15 cellular contexts compared by ENCODE assay signal in genomic region chr7:47407821-47408674, GRCh38.
DNase-seq lines count a peak whose midpoint lies in the region; TF ChIP-seq lines count a peak whose summit lies in the region.
"Had no signal": no experiment of that assay in that cellular context is flagged by ENCODE, and none has a peak within 500 bp of the region (broad histone marks: within the 10 kb centered on the region; RNA-seq: fewer than 3 reads in every experiment).

No MANE protein-coding gene starts in this region.

- H3K27ac ChIP-seq in duodenal mucosa (ENCODE audit: low read depth, low read length), result peak overlapping the region; percentile 13
- H3K27ac ChIP-seq in ovary, result peak overlapping the region; percentile 25 to 75
- H3K27ac ChIP-seq in tibial nerve, result peak overlapping the region in 3 of 4 donors; percentile 9 to 77 (median 51)
- H3K27ac ChIP-seq: brain microvascular endothelial cell had no signal

- DNase-seq in NCI-H226, result peak; percentile 31
- DNase-seq in ovary, result peak in 4 of 5 donors; percentile 11 to 31 (median 22)
- DNase-seq in tibial nerve (ENCODE audit: low spot score in 2 of 2), result no peak
- DNase-seq in NCI-H748 (lab: John Stamatoyannopoulos, UW; ENCODE audit: unreplicated experiment), result no peak
- no peak for DNase-seq in activated CD4-positive, alpha-beta T cell treated with anti-CD3 and anti-CD28 coated beads, Interleukin-2, amount 50 U/mL, for 1 hour
- no peak for DNase-seq in activated CD4-positive, CD25-positive, alpha-beta regulatory T cell (lab: John Stamatoyannopoulos, UW)
- DNase-seq: brain microvascular endothelial cell; CD4-positive, alpha-beta memory T cell; DMS53; HFFc6; natural killer cell; NCI-H524 treated with DMSO at 0.1 percent for 48 hours; stimulated activated CD4-positive, alpha-beta T cell treated with anti-CD3 and anti-CD28 coated beads, Interleukin-2, amount 100 ng/mL, for 48 hours had no signal

- no peak for TF ChIP-seq POLR2A in ovary (IDR thresholded peaks at IDR 0.05)
- no peak for TF ChIP-seq POLR2A in tibial nerve (IDR thresholded peaks at IDR 0.05)

- no peaks in the 10 kb centered on the region for H3K9me3 ChIP-seq in duodenal mucosa (ENCODE audit: control insufficient read depth in 1 of 2, low read length in 2 of 2)
- no peaks in the 10 kb centered on the region for H3K9me3 ChIP-seq in ovary
- H3K9me3 ChIP-seq in tibial nerve, result no peaks in the 10 kb centered on the region

- TF ChIP-seq CTCF in ovary (IDR thresholded peaks at IDR 0.05), result no peak
- no peak for TF ChIP-seq CTCF in tibial nerve (IDR thresholded peaks at IDR 0.05)

- H3K4me1 ChIP-seq in duodenal mucosa (ENCODE audit: control insufficient read depth in 1 of 2, insufficient read depth in 2 of 2, low read length in 2 of 2) (peaks cover 39 to 41% of the 10 kb centered on the region in 2 donors), ovary (ENCODE audit: insufficient read depth) (peaks cover 34% of the 10 kb centered on the region), tibial nerve (peaks cover 0 to 69% (median 32%) of the 10 kb centered on the region in 4 donors)

- H3K9ac ChIP-seq in duodenal mucosa (ENCODE audit: low read depth in 1 of 2, low read length in 2 of 2), result no peak overlapping the region

- intact Hi-C loops in ovary (cut with DNase I), result loop anchor here in 1 of 4 donors (10.0 kb wide), 1 partner anchor 83 kb away; no protein-coding TSS in a partner anchor

- H3K27me3 ChIP-seq in duodenal mucosa (ENCODE audit: control insufficient read depth in 1 of 2, insufficient read depth in 2 of 2, low read length in 2 of 2) (no peaks in the 10 kb centered on the region), ovary (no peaks in the 10 kb centered on the region), tibial nerve (no peaks in the 10 kb centered on the region)
- H3K27me3 ChIP-seq: brain microvascular endothelial cell had no signal

- H3K4me3 ChIP-seq in duodenal mucosa (ENCODE audit: low read depth in 1 of 2, low read length in 2 of 2) (no peak overlapping the region), ovary (no peak overlapping the region), tibial nerve (no peak overlapping the region)
- H3K4me3 ChIP-seq: GM12878 had no signal

- H3K36me3 ChIP-seq in duodenal mucosa (ENCODE audit: control insufficient read depth in 1 of 2, insufficient read depth in 2 of 2, low read length in 2 of 2) (peaks cover 32 to 37% of the 10 kb centered on the region in 2 donors), ovary (no peaks in the 10 kb centered on the region), tibial nerve (peaks cover 0 to 38% (median 0%) of the 10 kb centered on the region in 3 donors)

- 95 to 97% (median 96%) methylated on average over 14 of the region's 14 CpGs for whole genome bisulfite sequencing in ovary, 3 donors
- WGBS in tibial nerve, 2 donors, result 85 to 88% methylated on average over 14 of the region's 14 CpGs

- TF ChIP-seq EP300 in ovary (IDR thresholded peaks at IDR 0.05) (no peak), tibial nerve (IDR thresholded peaks at IDR 0.05) (no peak)

Comparison
In these comparisons a context has a peak if more than half of its experiments do, and no peak if none do; other contexts are left out.
1. DNase-seq: peak in NCI-H226 (single experiment) and ovary (4 of 5); none in tibial nerve (0 of 2), NCI-H748 (single experiment), activated CD4-positive, alpha-beta T cell treated with anti-CD3 and anti-CD28 coated beads, Interleukin-2, amount 50 U/mL, for 1 hour (single experiment) and activated CD4-positive, CD25-positive, alpha-beta regulatory T cell (0 of 4).
2. Peak in every context shown above with its lines, with median percentiles within 50 percentile points of each other: H3K27ac ChIP-seq.